18 cellular contexts compared by ENCODE assay signal in the genomic region with DNA sequence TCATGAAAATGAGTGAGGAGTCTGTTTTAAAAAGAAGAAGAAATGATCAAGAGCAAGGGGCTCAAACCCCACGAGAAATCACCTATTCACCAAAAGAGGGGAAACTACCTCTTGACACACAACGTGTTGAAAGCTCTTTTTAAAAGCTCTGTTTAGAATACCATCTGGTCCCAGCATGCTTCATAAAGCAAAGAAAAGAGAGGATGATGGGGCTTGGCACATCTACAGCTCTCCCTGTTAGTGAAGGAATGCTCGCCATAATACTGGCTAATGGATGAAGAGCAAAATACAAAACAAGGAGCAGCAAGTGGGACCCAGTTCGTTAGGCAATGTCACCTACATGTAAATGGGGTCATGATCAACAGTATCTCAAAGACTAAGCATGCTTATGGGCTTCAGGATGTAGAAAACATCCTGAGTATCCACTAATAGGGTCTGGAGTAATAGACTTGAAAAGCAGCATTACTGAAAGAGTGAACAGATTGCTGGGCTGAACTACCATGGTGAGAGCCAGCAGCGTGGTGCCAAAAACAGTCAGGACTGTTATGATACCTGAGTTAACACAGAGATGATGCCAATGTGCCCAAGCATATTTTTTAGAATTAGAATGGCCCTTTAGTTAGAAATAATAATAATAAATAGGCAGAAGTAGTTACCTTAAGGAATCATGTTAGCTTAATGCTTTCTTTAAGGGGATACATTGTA.
"Had no signal": no experiment of that assay in that cellular context is flagged by ENCODE, and none has a peak within 500 bp of the region (broad histone marks: within the 10 kb centered on the region; RNA-seq: fewer than 3 reads in every experiment).

No MANE protein-coding gene starts in this region.

- H3K4me3 ChIP-seq: breast epithelium, gastroesophageal sphincter, heart left ventricle, left ventricle myocardium inferior, prostate gland, tibial nerve had no signal

- DNase-seq: activated CD4-positive, alpha-beta T cell treated with anti-CD3 and anti-CD28 coated beads, Interleukin-2, amount 10 ng/mL, durations not matched to agents 24 days and 14 days; activated CD8-positive, alpha-beta T cell treated with anti-CD3 and anti-CD28 coated beads, Interleukin-2, amount 10 ng/mL, durations not matched to agents 7 days and 5 days; activated naive CD4-positive, alpha-beta T cell treated with anti-CD3 and anti-CD28 coated beads for 36 hours; activated T-cell treated with anti-CD3 and anti-CD28 coated beads, Interleukin-2, amount 50 U/mL, for 24 hours; aorta; effector CD8-positive, alpha-beta T cell; heart left ventricle; kidney glomerular epithelial cell; left ventricle myocardium inferior; right cardiac atrium; stimulated activated CD4-positive, alpha-beta T cell treated with anti-CD3 and anti-CD28 coated beads, Interleukin-15, amount 100 ng/mL, for 24 hours; stimulated activated CD4-positive, alpha-beta T cell treated with anti-CD3 and anti-CD28 coated beads, Interleukin-2, amount 100 ng/mL, for 48 hours; T-helper 9 cell had no signal

- H3K9me3 ChIP-seq: breast epithelium, gastroesophageal sphincter, heart left ventricle, left ventricle myocardium inferior, prostate gland, tibial nerve had no signal

- H3K4me1 ChIP-seq: breast epithelium, gastroesophageal sphincter, heart left ventricle, left ventricle myocardium inferior, prostate gland, tibial nerve had no signal

- H3K36me3 ChIP-seq: breast epithelium, gastroesophageal sphincter, heart left ventricle, left ventricle myocardium inferior, prostate gland, tibial nerve had no signal

- ATAC-seq: activated CD8-positive, alpha-beta T cell treated with anti-CD3 and anti-CD28 coated beads, Interleukin-2, amount 10 ng/mL, durations not matched to agents 7 days and 5 days; esophagus mucosa; gastroesophageal sphincter; heart left ventricle; right cardiac atrium had no signal

- H3K27me3 ChIP-seq: breast epithelium, gastroesophageal sphincter, heart left ventricle, tibial nerve had no signal

- H3K27ac ChIP-seq: breast epithelium, gastroesophageal sphincter, heart left ventricle, left ventricle myocardium inferior, prostate gland, tibial nerve had no signal
